9 cellular contexts compared by ENCODE assay signal in the genomic region with DNA sequence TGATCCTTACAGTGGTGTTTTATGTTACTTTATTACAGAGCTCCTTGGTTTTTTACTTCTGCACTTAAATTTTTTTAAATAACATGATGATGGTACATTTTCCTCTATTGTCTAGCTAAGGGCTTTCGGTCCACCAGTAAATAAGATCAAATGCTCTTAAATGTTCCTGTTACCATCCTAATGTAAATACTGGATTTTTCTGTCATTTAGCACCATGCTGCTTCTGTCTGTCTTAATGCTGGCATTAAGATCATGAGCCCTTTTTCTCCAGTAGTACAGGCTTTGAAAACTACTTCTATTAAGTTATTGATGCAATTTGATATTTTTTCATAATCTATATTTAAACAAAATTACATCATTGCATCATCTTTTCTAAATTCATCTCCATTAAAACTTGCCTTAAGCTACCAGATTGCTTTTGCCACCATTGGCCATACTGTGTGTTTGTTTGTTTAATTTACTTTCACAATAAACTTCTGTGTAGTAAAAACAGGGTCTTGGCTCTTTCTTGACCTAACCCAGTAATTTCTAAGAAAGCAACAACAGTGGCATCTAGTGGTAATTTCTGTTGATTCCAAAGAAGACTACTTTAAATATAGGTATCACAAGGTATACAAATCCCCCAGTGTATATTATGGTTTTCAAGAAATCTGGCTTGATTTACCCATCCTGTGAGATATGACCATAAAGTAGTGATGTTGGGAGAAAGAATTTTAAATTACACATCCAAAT. TPM values are rescaled to one million over a fixed set of nuclear protein-coding genes. Genes with fewer than 3 reads are reported as not detected.
DNase-seq lines count a peak whose midpoint lies in the region; ATAC-seq, FAIRE-seq and TF ChIP-seq lines count a peak whose summit lies in the region.
"Had no signal": no experiment of that assay in that cellular context is flagged by ENCODE, and none has a peak within 500 bp of the region (broad histone marks: within the 10 kb centered on the region; RNA-seq: fewer than 3 reads in every experiment).

No MANE protein-coding gene starts in this region.

- H3K27me3 Mint-ChIP-seq in T-helper 17 cell (no peaks in the 10 kb centered on the region), Calu3 (ENCODE audit: unreplicated experiment) (no peaks in the 10 kb centered on the region)
- H3K27me3 Mint-ChIP-seq: activated B cell treated with CpG ODN at 0.5 μM for 24 hours had no signal

- intact Hi-C loops in Calu3 (cut with micrococcal nuclease; ENCODE audit: unreplicated experiment): loop anchor here (2.0 to 5.0 kb wide), 2 partner anchors 83 to 124 kb away; no protein-coding TSS in a partner anchor
- intact Hi-C loops in posterior vena cava (cut with DNase I): no loop called here

- ATAC-seq in T-helper 17 cell: peak; percentile 39
- no peak for ATAC-seq in GM21717 (IDR thresholded peaks at IDR 0.05; ENCODE audit: unreplicated experiment)

- TF ChIP-seq CTCF in AG10803 (conservative IDR thresholded peaks at IDR 0.05; ENCODE audit: low read length): peak; percentile 53
- TF ChIP-seq CTCF in GM20000 (IDR thresholded peaks at IDR 0.05; ENCODE audit: extremely low read depth, missing control alignments): no peak
- no peak for TF ChIP-seq CTCF in Calu3 (IDR thresholded peaks at IDR 0.05; ENCODE audit: unreplicated experiment)

- H3K27ac Mint-ChIP-seq in T-helper 17 cell (peak overlapping the region; percentile 4), Calu3 (ENCODE audit: unreplicated experiment) (no peak overlapping the region)
- H3K27ac Mint-ChIP-seq: activated B cell treated with CpG ODN at 0.5 μM for 24 hours had no signal

- H3K36me3 Mint-ChIP-seq in T-helper 17 cell (ENCODE audit: low read depth) (no peaks in the 10 kb centered on the region), Calu3 (ENCODE audit: insufficient read depth, unreplicated experiment) (peaks cover 22% of the 10 kb centered on the region)

- TF ChIP-seq POLR2A in GM12891 (IDR thresholded peaks at IDR 0.05; ENCODE audit: low read depth, low read length): no peak

- no TSS peak for BruUV-seq in Calu3 (replicated peaks; lab: Mats Ljungman, UMichigan)

- H3K4me1 Mint-ChIP-seq in T-helper 17 cell (peaks cover 2% of the 10 kb centered on the region), Calu3 (ENCODE audit: low read depth, unreplicated experiment) (no peaks in the 10 kb centered on the region)

- no peaks in the 10 kb centered on the region for H3K9me3 ChIP-seq in T-helper 17 cell (ENCODE audit: control insufficient read depth, low read length, poor library complexity, severe bottlenecking)

- FAIRE-seq in GM12891 (lab: Jason Lieb, UNC): no peak

- DNase-seq in AG10803 (ENCODE audit: low read depth) (no peak), GM20000 (ENCODE audit: low spot score) (peak; percentile 39), T-helper 17 cell (no peak), hepatic stellate cell (ENCODE audit: low spot score) (peak; percentile 41), Calu3 (no peak), GM12891 (ENCODE audit: insufficient read length, low spot score) (no peak), posterior vena cava (ENCODE audit: low spot score) (no peak)
- DNase-seq: activated B cell treated with CpG ODN at 0.5 μM for 24 hours had no signal

- H3K9me3 Mint-ChIP-seq in Calu3 (ENCODE audit: low read depth, unreplicated experiment): no peaks in the 10 kb centered on the region
- H3K9me3 Mint-ChIP-seq: activated B cell treated with CpG ODN at 0.5 μM for 24 hours had no signal

- H3K4me3 Mint-ChIP-seq in T-helper 17 cell (no peak overlapping the region), Calu3 (ENCODE audit: low read depth, unreplicated experiment) (no peak overlapping the region)
- H3K4me3 Mint-ChIP-seq: activated B cell treated with CpG ODN at 0.5 μM for 24 hours had no signal

- CTCF ChIA-PET in Calu3 (lab: Charles Lee): interaction anchor here (1.0 kb wide), 1 partner anchor 83 kb away, joined by 6 read pairs; no protein-coding TSS in a partner anchor

- no peak overlapping the region for H3K4me3 ChIP-seq in AG10803 (ENCODE audit: low read length)

TF ChIP-seq in GM12891, 5 proteins besides CTCF, POLR2A, EP300 and RAD21:
- TF ChIP-seq POLR2AphosphoS5 (IDR thresholded peaks at IDR 0.05; ENCODE audit: low read depth, low read length) (no peak), POU2F2 (IDR thresholded peaks at IDR 0.05; ENCODE audit: low read depth, low read length) (no peak), TAF1 (IDR thresholded peaks at IDR 0.05; ENCODE audit: low read depth, low read length) (no peak), SPI1 (IDR thresholded peaks at IDR 0.05; ENCODE audit: low read depth, low read length) (no peak), PAX5 (IDR thresholded peaks at IDR 0.05; ENCODE audit: insufficient read depth, low read length, severe bottlenecking) (no peak)

RNA-seq across cellular contexts. Expression of gene PHAF1, which starts 9.0 kb away (rescaled TPM):
- total RNA-seq in T-helper 17 cell (10 to 100 TPM; 11.9 to 17.0 TPM), Calu3 (2022) (21.4 and 21.9 TPM in 2 replicates), posterior vena cava (10 to 100 TPM; 10.4 to 12.0 TPM)
- polyA plus RNA-seq in GM12891 (2012; ENCODE audit: low read depth, missing spikeins): 5.9 TPM

RNA-seq across cellular contexts. Expression of gene B3GNT9, which starts 50.1 kb away (rescaled TPM):
- total RNA-seq in T-helper 17 cell: 1 to 10 TPM; 7.0 to 8.1 TPM
- 6.8 and 8.0 TPM in 2 replicates for total RNA-seq in Calu3 (2022)
- polyA plus RNA-seq in GM12891 (2012; ENCODE audit: low read depth, missing spikeins): 3.2 TPM
- 10 to 100 TPM; 13.0 to 22.0 TPM for total RNA-seq in posterior vena cava

RNA-seq across cellular contexts. Expression of gene TRADD, which starts 59.0 kb away (rescaled TPM):
- total RNA-seq in T-helper 17 cell (100 to 1,000 TPM in 1 of 2 donors, 10 to 100 TPM in 1; 92.7 to 103 TPM), Calu3 (2022) (34.9 and 42.7 TPM in 2 replicates), posterior vena cava (10 to 100 TPM; 15.6 to 17.4 TPM)
- 17.2 TPM for polyA plus RNA-seq in GM12891 (2012; ENCODE audit: low read depth, missing spikeins)

RNA-seq across cellular contexts. Expression of gene FBXL8, which starts 59.0 kb away (rescaled TPM):
- total RNA-seq in T-helper 17 cell: 10 to 100 TPM; 50.0 to 55.1 TPM
- total RNA-seq in Calu3 (2022): 32.0 and 36.6 TPM in 2 replicates
- 6.3 TPM for polyA plus RNA-seq in GM12891 (2012; ENCODE audit: low read depth, missing spikeins)
- total RNA-seq in posterior vena cava: 10 to 100 TPM in 1 of 2 donors, 1 to 10 TPM in 1; 9.2 to 13.0 TPM

Comparison
In these comparisons a context has a peak if more than half of its experiments do, and no peak if none do; other contexts are left out.
1. DNase-seq: peak in GM20000 (single experiment) and hepatic stellate cell (single experiment); none in AG10803 (single experiment), T-helper 17 cell (0 of 3), Calu3 (single experiment), GM12891 (single experiment) and posterior vena cava (single experiment).